In the genomic region with DNA sequence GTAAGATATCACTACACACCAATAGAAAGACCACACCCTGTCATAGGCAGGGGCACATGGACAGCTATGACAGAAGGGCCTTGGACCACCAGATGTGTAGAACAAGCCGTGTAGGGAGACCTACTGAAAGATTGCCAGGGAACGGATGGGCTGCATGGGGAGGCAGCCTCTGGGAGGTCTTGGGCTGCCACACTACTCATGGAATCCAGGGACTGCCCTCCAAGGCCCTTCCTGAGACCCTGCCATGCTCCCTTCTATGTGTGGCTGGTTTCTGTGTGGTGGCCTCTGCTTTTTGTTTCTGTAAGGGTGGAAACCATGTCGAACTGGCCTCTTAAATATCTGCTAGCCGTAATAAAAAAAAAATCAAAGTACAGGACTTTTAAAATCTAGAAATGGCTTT, we compare ENCODE assay signal across 9 cellular contexts.
"Had no signal": no experiment of that assay in that cellular context is flagged by ENCODE, and none has a peak within 500 bp of the region (broad histone marks: within the 10 kb centered on the region; RNA-seq: fewer than 3 reads in every experiment).

No MANE protein-coding gene starts in this region.

- H3K27me3 Mint-ChIP-seq: IgD-negative memory B cell had no signal

- DNase-seq: GM23248, GOT3, H7, HFFc6 had no signal

- H3K4me1 Mint-ChIP-seq: IgD-negative memory B cell had no signal

- H3K4me3 ChIP-seq: GM23248, HAP-1 had no signal

- H3K4me3 Mint-ChIP-seq: HFFc6, IgD-negative memory B cell had no signal

- H3K27ac ChIP-seq: GM23248, HL-60 had no signal

- ATAC-seq: HCT116, HepG2 had no signal

- H3K36me3 Mint-ChIP-seq: IgD-negative memory B cell had no signal

- H3K9me3 ChIP-seq: HAP-1 had no signal

- H3K9ac ChIP-seq: GM23248 had no signal

- H3K4me1 ChIP-seq: HAP-1 had no signal

- H3K36me3 ChIP-seq: HAP-1 had no signal

- H3K27ac Mint-ChIP-seq: HFFc6, IgD-negative memory B cell had no signal
